ENCODE assay signal across 8 cellular contexts in the genomic region with DNA sequence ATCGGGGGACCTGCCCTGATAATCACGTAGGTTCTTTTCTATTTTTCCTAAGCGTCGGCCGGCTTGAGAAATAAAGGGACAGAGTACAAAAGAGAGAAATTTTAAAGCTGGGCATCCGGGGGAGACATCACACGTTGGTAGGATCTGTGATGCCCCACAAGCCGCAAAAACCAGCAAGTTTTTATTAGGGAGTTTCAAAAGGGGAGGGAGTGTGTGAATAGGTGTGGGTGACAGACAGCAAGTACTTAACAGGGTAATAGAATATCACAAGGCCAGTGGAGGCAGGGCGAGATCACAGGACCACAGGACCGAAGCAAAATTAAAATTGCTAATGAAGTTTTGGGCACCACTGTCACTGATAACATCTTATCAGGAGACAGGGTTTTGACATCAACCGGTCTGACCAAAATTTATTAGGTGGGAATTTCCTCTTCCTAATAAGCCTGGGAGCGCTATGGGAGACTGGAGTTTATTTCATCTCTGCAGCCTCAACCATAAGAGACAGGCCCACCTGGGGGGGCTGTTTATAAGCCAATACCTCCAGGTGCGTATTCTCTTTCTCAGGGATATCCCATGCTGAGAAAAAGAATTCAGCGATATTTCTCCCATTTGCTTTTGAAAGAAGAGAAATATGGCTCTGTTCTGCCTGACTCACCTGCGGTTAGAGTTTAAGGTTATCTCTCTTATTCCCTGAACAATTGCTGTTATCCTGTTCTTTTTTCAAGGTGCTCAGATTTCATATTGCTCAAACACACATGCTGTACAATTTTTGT. TPM values are rescaled to one million over a fixed set of nuclear protein-coding genes. Genes with fewer than 3 reads are reported as not detected.
DNase-seq lines count a peak whose midpoint lies in the region; ATAC-seq and TF ChIP-seq lines count a peak whose summit lies in the region.
"Not testable (repeated sequence)": the region's sequence is repeated elsewhere in the genome, so short reads cannot be mapped to it uniquely, and the experiment has no call there.

No MANE protein-coding gene starts in this region.

- H3K27ac ChIP-seq in CD8-positive, alpha-beta memory T cell (ENCODE audit: low read depth, low read length): not testable (repeated sequence)
- H3K27ac ChIP-seq in left ventricle myocardium inferior (replicated peaks) (peak overlapping the region; percentile 97), muscle layer of colon (ENCODE audit: low read depth, low read length) (peak overlapping the region; percentile 99), rectal smooth muscle tissue (ENCODE audit: low read depth, low read length) (peak overlapping the region; percentile 98), tibial artery (peak overlapping the region; percentile 93 to 95)

- not testable (repeated sequence) for H3K9me3 ChIP-seq in CD8-positive, alpha-beta memory T cell (ENCODE audit: low read length); left ventricle myocardium inferior (replicated peaks); muscle layer of colon (ENCODE audit: low read length); tibial artery

- ATAC-seq in activated T-cell treated with anti-CD3 and anti-CD28 coated beads, Interleukin-2, amount 50 U/mL, for 4 hours: not testable (repeated sequence)

- TF ChIP-seq CTCF in chondrocyte (IDR thresholded peaks at IDR 0.05); left ventricle myocardium inferior (IDR thresholded peaks at IDR 0.05; ENCODE audit: borderline replicate concordance); tibial artery (IDR thresholded peaks at IDR 0.05): not testable (repeated sequence)

- H3K9me3 Mint-ChIP-seq in CD8-positive, alpha-beta memory T cell; activated T-cell treated with anti-CD3 and anti-CD28 coated beads, Interleukin-2, amount 50 U/mL, for 4 hours; chondrocyte (ENCODE audit: low read depth): not testable (repeated sequence)

- not testable (repeated sequence) for H3K36me3 ChIP-seq in CD8-positive, alpha-beta memory T cell (ENCODE audit: insufficient read depth, low read length); left ventricle myocardium inferior; muscle layer of colon (ENCODE audit: insufficient read depth, low read length); rectal smooth muscle tissue (ENCODE audit: control insufficient read depth, insufficient read depth, low read length); tibial artery

- peaks cover 11 to 27% (median 14%) of the 10 kb centered on the region in 3 donors for H3K4me1 Mint-ChIP-seq in CD8-positive, alpha-beta memory T cell
- peaks cover 17% of the 10 kb centered on the region for H3K4me1 Mint-ChIP-seq in activated T-cell treated with anti-CD3 and anti-CD28 coated beads, Interleukin-2, amount 50 U/mL, for 4 hours (ENCODE audit: low read depth)
- H3K4me1 Mint-ChIP-seq in chondrocyte (ENCODE audit: low read depth): peaks cover 59% of the 10 kb centered on the region

- peak in 1 of 5 donors; percentile 10 for DNase-seq in CD8-positive, alpha-beta memory T cell
- peak; percentile 17 for DNase-seq in NCI-H2107 treated with DMSO at 0.1 percent for 48 hours (lab: John Stamatoyannopoulos, UW; ENCODE audit: unreplicated experiment)
- not testable (repeated sequence) for DNase-seq in activated T-cell treated with anti-CD3 and anti-CD28 coated beads, Interleukin-2, amount 50 U/mL, for 4 hours; chondrocyte (ENCODE audit: low spot score); left ventricle myocardium inferior; tibial artery

- CTCF ChIA-PET in CD8-positive, alpha-beta memory T cell (lab: Charles Lee): not testable (repeated sequence)

- intact Hi-C loops in left ventricle myocardium inferior (cut with micrococcal nuclease): loop anchor here (10.0 kb wide), 1 partner anchor 129 kb away; no protein-coding TSS in a partner anchor
- intact Hi-C loops in tibial artery (cut with DNase I; ENCODE audit: low total_unique reads): not testable (repeated sequence)

- H3K36me3 Mint-ChIP-seq in CD8-positive, alpha-beta memory T cell; activated T-cell treated with anti-CD3 and anti-CD28 coated beads, Interleukin-2, amount 50 U/mL, for 4 hours (ENCODE audit: insufficient read depth); chondrocyte (ENCODE audit: low read depth): not testable (repeated sequence)

- peak overlapping the region in 6 of 8 donors; percentile 32 to 80 (median 44) for H3K27ac Mint-ChIP-seq in CD8-positive, alpha-beta memory T cell
- H3K27ac Mint-ChIP-seq in chondrocyte (ENCODE audit: unreplicated experiment): peak overlapping the region; percentile 96

- peaks cover 22 to 27% of the 10 kb centered on the region in 2 donors for H3K27me3 Mint-ChIP-seq in CD8-positive, alpha-beta memory T cell
- peaks cover 12% of the 10 kb centered on the region for H3K27me3 Mint-ChIP-seq in activated T-cell treated with anti-CD3 and anti-CD28 coated beads, Interleukin-2, amount 50 U/mL, for 4 hours (ENCODE audit: low read depth)
- not testable (repeated sequence) for H3K27me3 Mint-ChIP-seq in chondrocyte (ENCODE audit: low read depth)

- peaks cover 35% of the 10 kb centered on the region for H3K4me1 ChIP-seq in CD8-positive, alpha-beta memory T cell (ENCODE audit: insufficient read depth, low read length)
- H3K4me1 ChIP-seq in left ventricle myocardium inferior (peaks cover 73% of the 10 kb centered on the region), muscle layer of colon (ENCODE audit: insufficient read depth, low read length) (peaks cover 47% of the 10 kb centered on the region), rectal smooth muscle tissue (ENCODE audit: control insufficient read depth, insufficient read depth, low read length) (peaks cover 49% of the 10 kb centered on the region), tibial artery (peaks cover 8 to 76% (median 58%) of the 10 kb centered on the region in 4 donors)

- peak overlapping the region; percentile 15 to 66 (median 52) for H3K4me3 Mint-ChIP-seq in CD8-positive, alpha-beta memory T cell
- H3K4me3 Mint-ChIP-seq in activated T-cell treated with anti-CD3 and anti-CD28 coated beads, Interleukin-2, amount 50 U/mL, for 4 hours: peak overlapping the region; percentile 16
- H3K4me3 Mint-ChIP-seq in chondrocyte (ENCODE audit: unreplicated experiment): not testable (repeated sequence)

- POLR2A ChIA-PET in CD8-positive, alpha-beta memory T cell (lab: Charles Lee): not testable (repeated sequence)

- H3K4me3 ChIP-seq in CD8-positive, alpha-beta memory T cell (ENCODE audit: low read length); muscle layer of colon (ENCODE audit: low read depth in 1 of 2, low read length in 2 of 2); rectal smooth muscle tissue (ENCODE audit: low read length); tibial artery: not testable (repeated sequence)
- peak overlapping the region; percentile 69 for H3K4me3 ChIP-seq in left ventricle myocardium inferior

- peak overlapping the region; percentile 82 for H3K9ac ChIP-seq in muscle layer of colon (ENCODE audit: low read length)
- H3K9ac ChIP-seq in rectal smooth muscle tissue (ENCODE audit: low read length): not testable (repeated sequence)

- peaks cover 33% of the 10 kb centered on the region for H3K27me3 ChIP-seq in CD8-positive, alpha-beta memory T cell (ENCODE audit: insufficient read depth, low read length, poor library complexity, severe bottlenecking)
- H3K27me3 ChIP-seq in left ventricle myocardium inferior (ENCODE audit: low read depth); muscle layer of colon (ENCODE audit: control insufficient read depth in 1 of 2, insufficient read depth in 2 of 2, low read length in 2 of 2); tibial artery: not testable (repeated sequence)
- H3K27me3 ChIP-seq in rectal smooth muscle tissue (ENCODE audit: control insufficient read depth, insufficient read depth, low read length): peaks cover 17% of the 10 kb centered on the region

RNA-seq across cellular contexts. Expression of gene COL6A1, which starts 5.7 kb away (rescaled TPM):
- total RNA-seq in CD8-positive, alpha-beta memory T cell: 10 to 100 TPM; 12.1 to 13.1 TPM
- 1.6 TPM for polyA plus RNA-seq in CD8-positive, alpha-beta memory T cell
- total RNA-seq in activated T-cell treated with anti-CD3 and anti-CD28 coated beads, Interleukin-2, amount 50 U/mL, for 4 hours: 1 to 10 TPM; 2.8 to 3.6 (median 3.0) TPM
- total RNA-seq in chondrocyte: 994 to 1,063 TPM (median 1,052 TPM) in 3 replicates
- total RNA-seq in left ventricle myocardium inferior: 154 TPM

Comparison
In these comparisons a context has a peak if more than half of its experiments do, and no peak if none do; other contexts are left out.
1. RNA of gene COL6A1, which starts 5.7 kb away (total RNA-seq): 994 to 1,063 TPM in chondrocyte and 154 TPM in left ventricle myocardium inferior (single experiment); 12.1 to 13.1 TPM in CD8-positive, alpha-beta memory T cell and 2.8 to 3.6 TPM in activated T-cell treated with anti-CD3 and anti-CD28 coated beads, Interleukin-2, amount 50 U/mL, for 4 hours; every median in the first group is over 10 times any median in the second.